In the genomic region with DNA sequence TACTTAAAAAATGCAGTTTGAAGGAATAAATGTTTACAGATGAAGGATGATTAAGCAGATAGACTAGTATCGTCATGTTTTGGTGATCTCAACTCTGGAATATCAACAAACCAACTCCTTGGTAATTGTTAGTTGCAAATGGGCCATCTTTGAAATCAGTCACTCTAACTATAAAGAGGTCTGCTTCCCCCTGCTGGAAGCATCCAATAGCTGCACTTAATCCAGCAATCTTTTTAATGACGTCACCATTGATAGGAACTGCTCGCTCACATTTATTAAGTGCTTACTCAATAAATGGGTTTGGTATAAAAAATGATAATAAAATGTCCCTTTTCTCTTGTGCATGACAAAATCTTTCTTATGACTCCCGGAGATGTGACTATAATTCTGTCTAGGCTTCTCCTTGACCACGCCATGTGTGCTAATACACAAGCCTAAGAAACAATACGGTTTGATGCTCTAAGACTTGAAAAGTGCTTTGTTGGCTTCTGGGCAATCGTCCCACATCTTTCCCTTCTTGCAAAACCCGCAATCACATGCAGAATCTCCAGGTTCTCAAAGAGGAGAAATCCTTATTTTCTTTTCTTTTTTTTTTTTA, we compare ENCODE assay signal across 8 cellular contexts.
A peak's percentile ranks its signal among the peaks of the same experiment; 100 is the strongest.
DNase-seq lines count a peak whose midpoint lies in the region; ATAC-seq, FAIRE-seq and TF ChIP-seq lines count a peak whose summit lies in the region.

No MANE protein-coding gene starts in this region.

- TF ChIP-seq POLR2A in K562 (conservative IDR thresholded peaks at IDR 0.05): no peak

- H3K9me3 ChIP-seq in K562 (replicated peaks; ENCODE audit: control insufficient read depth, insufficient read depth, low read depth, low read length) (no peaks in the 10 kb centered on the region), left lung (no peaks in the 10 kb centered on the region)

- POLR2A ChIA-PET in K562 (lab: Yijun Ruan, JAX): no interaction called here
- POLR2A ChIA-PET in naive thymus-derived CD8-positive, alpha-beta T cell (lab: Charles Lee): no interaction called here

- intact Hi-C loops in K562 (cut with micrococcal nuclease) (loop anchor here (1.0 to 5.0 kb wide), 2 partner anchors 154 to 207 kb away; no protein-coding TSS in a partner anchor), left lung (cut with DNase I) (no loop called here)
- intact Hi-C loops in activated T-helper 2 cell treated with anti-CD3 and anti-CD28 coated beads, Interferon-gamma antibody, Interleukin-2, Interleukin-4, amounts not matched to agents 10 μg/mL and 5 μg/mL and 100 μg/mL, durations not matched to agents 14 hours and 24 hours and 36 hours (cut with micrococcal nuclease): loop anchor here (1.0 kb wide), 2 partner anchors 206 to 244 kb away; no protein-coding TSS in a partner anchor

- WGBS in K562 (ENCODE audit: insufficient coverage, low coverage, missing lambda C conversion rate): 23% methylated on average over 8 of the region's 8 CpGs

- H3K4me1 Mint-ChIP-seq in naive thymus-derived CD8-positive, alpha-beta T cell: no peaks in the 10 kb centered on the region
- H3K4me1 Mint-ChIP-seq in activated T-helper 2 cell treated with anti-CD3 and anti-CD28 coated beads, Interferon-gamma antibody, Interleukin-2, Interleukin-4, amounts not matched to agents 10 μg/mL and 5 μg/mL and 100 μg/mL, durations not matched to agents 14 hours and 24 hours and 36 hours (ENCODE audit: low read depth): no peaks in the 10 kb centered on the region

- no peaks in the 10 kb centered on the region for H3K9me1 ChIP-seq in K562 (ENCODE audit: control insufficient read depth, insufficient read depth, low read length)

- peaks cover 0 to 1% (median 0%) of the 10 kb centered on the region in 3 donors for H3K36me3 Mint-ChIP-seq in naive thymus-derived CD8-positive, alpha-beta T cell
- no peaks in the 10 kb centered on the region for H3K36me3 Mint-ChIP-seq in activated T-helper 2 cell treated with anti-CD3 and anti-CD28 coated beads, Interferon-gamma antibody, Interleukin-2, Interleukin-4, amounts not matched to agents 10 μg/mL and 5 μg/mL and 100 μg/mL, durations not matched to agents 14 hours and 24 hours and 36 hours (ENCODE audit: low read depth)

- TF ChIP-seq RAD21 in K562 (CRISPR knock-in tag; conservative IDR thresholded peaks at IDR 0.05 in 1 of 2, IDR thresholded peaks at IDR 0.05 in 1 of 2): peak in 1 of 2 experiments; percentile 53; a peak in 2 of 4 replicates

- CTCF ChIA-PET in K562 (lab: Yijun Ruan, JAX; ENCODE audit: low intra/inter-chr PET ratio): interaction anchor here (0.6 to 1.0 kb wide), 3 partner anchors 205 to 501 kb away, joined by 3 to 4 read pairs (median 3); no protein-coding TSS in a partner anchor

- H3K9ac ChIP-seq in K562 (ENCODE audit: insufficient read depth in 1 of 2, low read depth in 2 of 2, low read length in 2 of 2): no peak overlapping the region

- no peaks in the 10 kb centered on the region for H3K4me1 ChIP-seq in K562 (replicated peaks in 1 of 2; ENCODE audit: control insufficient read depth in 2 of 2, insufficient read depth in 2 of 2, low read length in 2 of 2)
- H3K4me1 ChIP-seq in left lung: no peaks in the 10 kb centered on the region

- H3K27me3 ChIP-seq in K562 (ENCODE audit: control insufficient read depth in 2 of 2, insufficient read depth in 2 of 2, low read length in 2 of 2) (no peaks in the 10 kb centered on the region), left lung (no peaks in the 10 kb centered on the region)

- H3K36me3 ChIP-seq in K562 (ENCODE audit: control insufficient read depth, insufficient read depth, low read length) (no peaks in the 10 kb centered on the region), left lung (no peaks in the 10 kb centered on the region)

- DNase-seq in DMS153 treated with DMSO at 0.1 percent for 48 hours (lab: John Stamatoyannopoulos, UW; ENCODE audit: unreplicated experiment) (peak; percentile 66), NCI-H460 (ENCODE audit: extremely low read depth, low read depth) (peak; percentile 59), K562 (ENCODE audit: extremely low read depth in 1 of 4, low spot score in 3 of 4) (peak; percentile 32 to 54 (median 43)), left lung (no peak)
- no peak for DNase-seq in naive thymus-derived CD8-positive, alpha-beta T cell
- DNase-seq in activated T-helper 2 cell treated with anti-CD3 and anti-CD28 coated beads, Interferon-gamma antibody, Interleukin-2, Interleukin-4, amounts not matched to agents 10 μg/mL and 5 μg/mL and 100 μg/mL, durations not matched to agents 14 hours and 24 hours and 36 hours (ENCODE audit: low spot score): no peak

- H4K20me1 ChIP-seq in K562 (replicated peaks; ENCODE audit: control insufficient read depth, insufficient read depth, low read length): no peaks in the 10 kb centered on the region

- H3K27me3 Mint-ChIP-seq in naive thymus-derived CD8-positive, alpha-beta T cell: peaks cover 0 to 1% (median 0%) of the 10 kb centered on the region in 5 donors
- no peaks in the 10 kb centered on the region for H3K27me3 Mint-ChIP-seq in activated T-helper 2 cell treated with anti-CD3 and anti-CD28 coated beads, Interferon-gamma antibody, Interleukin-2, Interleukin-4, amounts not matched to agents 10 μg/mL and 5 μg/mL and 100 μg/mL, durations not matched to agents 14 hours and 24 hours and 36 hours (ENCODE audit: low read depth)

- in situ Hi-C loops in K562 (cut with MboI): no loop called here

- peak; percentile 80 for FAIRE-seq in K562 (lab: Jason Lieb, UNC)

- H3K27ac ChIP-seq in K562 (ENCODE audit: extremely low read depth, low read depth, low read length): no peak overlapping the region
- no peak overlapping the region for H3K27ac ChIP-seq in left lung

- H3K27ac Mint-ChIP-seq in naive thymus-derived CD8-positive, alpha-beta T cell: no peak overlapping the region
- no peak overlapping the region for H3K27ac Mint-ChIP-seq in activated T-helper 2 cell treated with anti-CD3 and anti-CD28 coated beads, Interferon-gamma antibody, Interleukin-2, Interleukin-4, amounts not matched to agents 10 μg/mL and 5 μg/mL and 100 μg/mL, durations not matched to agents 14 hours and 24 hours and 36 hours

- H2AFZ ChIP-seq in K562 (ENCODE audit: low read depth, low read length): no peak overlapping the region

- TF ChIP-seq CTCF in K562 (IDR thresholded peaks at IDR 0.05 in 2 of 3, conservative IDR thresholded peaks at IDR 0.05 in 1 of 3; ENCODE audit: insufficient read depth in 2 of 3, low read depth in 1 of 3, low read length in 3 of 3) (peak; percentile 38 to 66 (median 46); a peak in 5 of 6 replicates), left lung (IDR thresholded peaks at IDR 0.05) (peak; percentile 34 to 40)

- H3K4me3 Mint-ChIP-seq in naive thymus-derived CD8-positive, alpha-beta T cell: no peak overlapping the region
- no peak overlapping the region for H3K4me3 Mint-ChIP-seq in activated T-helper 2 cell treated with anti-CD3 and anti-CD28 coated beads, Interferon-gamma antibody, Interleukin-2, Interleukin-4, amounts not matched to agents 10 μg/mL and 5 μg/mL and 100 μg/mL, durations not matched to agents 14 hours and 24 hours and 36 hours (ENCODE audit: low read depth)

- H3K9me3 Mint-ChIP-seq in naive thymus-derived CD8-positive, alpha-beta T cell: no peaks in the 10 kb centered on the region
- no peaks in the 10 kb centered on the region for H3K9me3 Mint-ChIP-seq in activated T-helper 2 cell treated with anti-CD3 and anti-CD28 coated beads, Interferon-gamma antibody, Interleukin-2, Interleukin-4, amounts not matched to agents 10 μg/mL and 5 μg/mL and 100 μg/mL, durations not matched to agents 14 hours and 24 hours and 36 hours

- H3K4me2 ChIP-seq in K562 (ENCODE audit: insufficient read depth, low read length): no peak overlapping the region

- no peaks in the 10 kb centered on the region for H3K79me2 ChIP-seq in K562 (ENCODE audit: control insufficient read depth, insufficient read depth, low read length)

- no peak for TF ChIP-seq EP300 in K562 (IDR thresholded peaks at IDR 0.05; ENCODE audit: low read length)

- BruUV-seq in K562 (replicated peaks; lab: Mats Ljungman, UMichigan): no TSS peak

- no peak overlapping the region for H3K4me3 ChIP-seq in K562
- no peak overlapping the region for H3K4me3 ChIP-seq in left lung

- ATAC-seq in GM19372 (IDR thresholded peaks at IDR 0.05; ENCODE audit: low read depth, unreplicated experiment) (peak; percentile 97), HG03196 (IDR thresholded peaks at IDR 0.05; ENCODE audit: unreplicated experiment) (peak; percentile 72), K562 (peak; percentile 61; the same call in 2 of the 3 replicates), left lung (peak; percentile 76)
- ATAC-seq in naive thymus-derived CD8-positive, alpha-beta T cell: no peak

TF ChIP-seq in K562, 482 proteins besides CTCF, POLR2A, EP300 and RAD21 (continues in another document):
- TF ChIP-seq JUN (IDR thresholded peaks at IDR 0.05; ENCODE audit: borderline replicate concordance, low read depth, low read length): peak; percentile 69; the same call in 1 of the 2 replicates
- no peak for TF ChIP-seq JUN (CRISPR knock-in tag; IDR thresholded peaks at IDR 0.05; ENCODE audit: borderline replicate concordance)
- peak; percentile 97 for TF ChIP-seq ATF7 (IDR thresholded peaks at IDR 0.05)
- TF ChIP-seq SMC3 (conservative IDR thresholded peaks at IDR 0.05; ENCODE audit: insufficient read depth, low read depth, low read length): peak; percentile 34; the same call in 1 of the 2 replicates
- TF ChIP-seq, protein P1, sequence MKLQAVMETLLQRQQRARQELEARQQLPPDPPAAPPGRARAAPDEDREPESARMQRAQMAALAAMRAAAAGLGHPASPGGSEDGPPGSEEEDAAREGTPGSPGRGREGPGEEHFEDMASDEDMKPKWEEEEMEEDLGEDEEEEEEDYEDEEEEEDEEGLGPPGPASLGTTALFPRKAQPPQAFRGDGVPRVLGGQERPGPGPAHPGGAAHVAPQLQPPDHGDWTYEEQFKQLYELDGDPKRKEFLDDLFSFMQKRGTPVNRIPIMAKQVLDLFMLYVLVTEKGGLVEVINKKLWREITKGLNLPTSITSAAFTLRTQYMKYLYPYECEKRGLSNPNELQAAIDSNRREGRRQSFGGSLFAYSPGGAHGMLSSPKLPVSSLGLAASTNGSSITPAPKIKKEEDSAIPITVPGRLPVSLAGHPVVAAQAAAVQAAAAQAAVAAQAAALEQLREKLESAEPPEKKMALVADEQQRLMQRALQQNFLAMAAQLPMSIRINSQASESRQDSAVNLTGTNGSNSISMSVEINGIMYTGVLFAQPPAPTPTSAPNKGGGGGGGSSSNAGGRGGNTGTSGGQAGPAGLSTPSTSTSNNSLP (IDR thresholded peaks at IDR 0.05; ENCODE audit: borderline replicate concordance, low read depth, low read length): peak; percentile 66; the same call in 1 of the 2 replicates
- TF ChIP-seq ZNF263 (CRISPR knock-in tag; IDR thresholded peaks at IDR 0.05; ENCODE audit: borderline replicate concordance): no peak
- peak; percentile 85 for TF ChIP-seq JUND (IDR thresholded peaks at IDR 0.05; ENCODE audit: borderline replicate concordance, low read depth, low read length)
- TF ChIP-seq JUND (tag; IDR thresholded peaks at IDR 0.05; ENCODE audit: borderline replicate concordance, low read depth, low read length): peak; percentile 90
- peak; percentile 31; the same call in 1 of the 2 replicates for TF ChIP-seq CREB1 (IDR thresholded peaks at IDR 0.05)
- TF ChIP-seq CREB1 (CRISPR knock-in tag; IDR thresholded peaks at IDR 0.05): no peak
- TF ChIP-seq MAFG (tag; conservative IDR thresholded peaks at IDR 0.05): no peak
- no peak for TF ChIP-seq PYGO2 (tag; IDR thresholded peaks at IDR 0.05)

Comparison
In these comparisons a context has a peak if more than half of its experiments do, and no peak if none do; other contexts are left out.
1. DNase-seq: peak in DMS153 treated with DMSO at 0.1 percent for 48 hours (single experiment), NCI-H460 (single experiment) and K562 (4 of 4); none in left lung (0 of 2), naive thymus-derived CD8-positive, alpha-beta T cell (0 of 10) and activated T-helper 2 cell treated with anti-CD3 and anti-CD28 coated beads, Interferon-gamma antibody, Interleukin-2, Interleukin-4, amounts not matched to agents 10 μg/mL and 5 μg/mL and 100 μg/mL, durations not matched to agents 14 hours and 24 hours and 36 hours (single experiment).
2. ATAC-seq: peak in GM19372 (single experiment), HG03196 (single experiment), K562 (single experiment) and left lung (single experiment); none in naive thymus-derived CD8-positive, alpha-beta T cell (0 of 2).
3. intact Hi-C loops: an anchor here in K562 (1.0 to 5.0 kb wide) and activated T-helper 2 cell treated with anti-CD3 and anti-CD28 coated beads, Interferon-gamma antibody, Interleukin-2, Interleukin-4, amounts not matched to agents 10 μg/mL and 5 μg/mL and 100 μg/mL, durations not matched to agents 14 hours and 24 hours and 36 hours (1.0 kb wide); none called in left lung.